ENCODE assay signal across 2 cellular contexts in genomic region chr2:10798783-10799182, GRCh38.
TF ChIP-seq lines count a peak whose summit lies in the region.

No MANE protein-coding gene starts in this region.

TF ChIP-seq in SK-N-SH, 30 proteins besides CTCF, POLR2A, EP300 and RAD21:
- no peak for TF ChIP-seq USF2 (IDR thresholded peaks at IDR 0.05; ENCODE audit: borderline replicate concordance, low read depth, low read length)
- no peak for TF ChIP-seq TEAD4 (IDR thresholded peaks at IDR 0.05; ENCODE audit: borderline replicate concordance, insufficient read depth)
- TF ChIP-seq NRF1 (IDR thresholded peaks at IDR 0.05; ENCODE audit: low read depth, low read length) = no peak
- TF ChIP-seq TAF1 (IDR thresholded peaks at IDR 0.05; ENCODE audit: borderline replicate concordance, low read depth, low read length) = no peak
- TF ChIP-seq RCOR1 (IDR thresholded peaks at IDR 0.05; ENCODE audit: low read length) = no peak
- TF ChIP-seq ELF1 (IDR thresholded peaks at IDR 0.05) = no peak
- no peak for TF ChIP-seq MAX (IDR thresholded peaks at IDR 0.05; ENCODE audit: low read depth)
- no peak for TF ChIP-seq GABPA (IDR thresholded peaks at IDR 0.05; ENCODE audit: low read depth)
- TF ChIP-seq MXI1 (IDR thresholded peaks at IDR 0.05; ENCODE audit: low read depth, low read length) = no peak
- TF ChIP-seq RXRA (IDR thresholded peaks at IDR 0.05; ENCODE audit: borderline replicate concordance, low read depth) = no peak
- no peak for TF ChIP-seq IRF3 (IDR thresholded peaks at IDR 0.05; ENCODE audit: low read depth, low read length)
- no peak for TF ChIP-seq FOSL2 (IDR thresholded peaks at IDR 0.05; ENCODE audit: borderline replicate concordance, low read depth)
- TF ChIP-seq YY1 (IDR thresholded peaks at IDR 0.05; ENCODE audit: low read depth) = no peak
- TF ChIP-seq EZH2phosphoT487 (IDR thresholded peaks at IDR 0.05; ENCODE audit: borderline replicate concordance, low read depth) = no peak
- TF ChIP-seq RFX5 (IDR thresholded peaks at IDR 0.05; ENCODE audit: low read length) = no peak
- no peak for TF ChIP-seq REST (IDR thresholded peaks at IDR 0.05; ENCODE audit: low read depth, low read length)
- TF ChIP-seq CHD2 (IDR thresholded peaks at IDR 0.05; ENCODE audit: low read length, partially characterized antibody) = no peak
- TF ChIP-seq ZBTB33 (IDR thresholded peaks at IDR 0.05; ENCODE audit: borderline replicate concordance, low read depth) = no peak

TF ChIP-seq in SK-N-SH treated with all-trans-retinoic acid at 6 μM for 48 hours, 23 proteins besides CTCF, POLR2A, EP300 and RAD21 (continued from another document):
- TF ChIP-seq ZFP30 (CRISPR knock-in tag; IDR thresholded peaks at IDR 0.05) = no peak
- no peak for TF ChIP-seq ZFP3 (CRISPR knock-in tag; IDR thresholded peaks at IDR 0.05)
- no peak for TF ChIP-seq ZC3H10 (CRISPR knock-in tag; IDR thresholded peaks at IDR 0.05)
- TF ChIP-seq TOX (CRISPR knock-in tag; IDR thresholded peaks at IDR 0.05; ENCODE audit: borderline replicate concordance) = no peak
- TF ChIP-seq TCF4 (CRISPR knock-in tag; IDR thresholded peaks at IDR 0.05; ENCODE audit: borderline replicate concordance) = no peak
